ENCODE assay signal across 30 cellular contexts in genomic region chr21:16102113-16102512, GRCh38.
"Had no signal": no experiment of that assay in that cellular context is flagged by ENCODE, and none has a peak within 500 bp of the region (broad histone marks: within the 10 kb centered on the region; RNA-seq: fewer than 3 reads in every experiment).

No MANE protein-coding gene starts in this region.

- H3K27ac Mint-ChIP-seq: activated CD8-positive, alpha-beta T cell treated with anti-CD3 and anti-CD28 coated beads for 36 hours; activated naive CD8-positive, alpha-beta T cell treated with anti-CD3 and anti-CD28 coated beads, Interleukin-2, amount 10 ng/mL, durations not matched to agents 7 days and 5 days; activated T-cell treated with anti-CD3 and anti-CD28 coated beads, Interleukin-2, amount 50 U/mL, for 72 hours; activated T-helper 2 cell treated with anti-CD3 and anti-CD28 coated beads, Interferon-gamma antibody, Interleukin-2, Interleukin-4, amounts not matched to agents 10 μg/mL and 5 μg/mL and 100 μg/mL, durations not matched to agents 14 hours and 24 hours and 36 hours; brain had no signal

- DNase-seq: activated CD4-positive, alpha-beta T cell treated with anti-CD3 and anti-CD28 coated beads for 4 hours; activated CD8-positive, alpha-beta memory T cell treated with anti-CD3 and anti-CD28 coated beads, Interleukin-2, amount 50 U/mL, for 4 hours; activated CD8-positive, alpha-beta T cell treated with anti-CD3 and anti-CD28 coated beads for 36 hours; activated gamma-delta T cell treated with Interleukin-2 at 50 U/mL for 16 hours; activated naive CD4-positive, alpha-beta T cell treated with anti-CD3 and anti-CD28 coated beads, Interleukin-2, amount 50 U/mL, for 16 hours; activated naive CD8-positive, alpha-beta T cell treated with anti-CD3 and anti-CD28 coated beads, Interleukin-2, amount 10 ng/mL, durations not matched to agents 7 days and 5 days; activated T-cell treated with anti-CD3 and anti-CD28 coated beads, Interleukin-2, amount 50 U/mL, for 72 hours; amniotic stem cell; cerebellar nuclear complex; Kasumi-1; NCI-H1105 treated with DMSO at 0.1 percent for 48 hours; NCI-H146; NCI-H1930; NCI-H2171; NCI-H2227 treated with DMSO at 0.1 percent for 48 hours; NCI-H510A treated with DMSO at 0.1 percent for 48 hours; NCI-H69; NK-92 treated with Interleukin-12 subunit alpha and Interleukin-12 subunit beta, amount 100 ng/mL, for 24 hours; OCI-M1; Peyer's patch; Right ventricle myocardium superior; SJCRH30; SK-N-SH; T-helper 1 cell had no signal

- H3K9me2 ChIP-seq: SK-N-SH had no signal

- H3K27ac ChIP-seq: ascending aorta, cardiac muscle cell, Peyer's patch, RWPE1, SJCRH30 had no signal

- H3K36me3 ChIP-seq: ascending aorta, cardiac muscle cell, Peyer's patch, SJCRH30 had no signal

- H3K27me3 Mint-ChIP-seq: activated CD8-positive, alpha-beta T cell treated with anti-CD3 and anti-CD28 coated beads for 36 hours had no signal

- H3K9me3 ChIP-seq: ascending aorta, Peyer's patch, SJCRH30, SK-N-SH had no signal

- H3K9ac ChIP-seq: SK-N-SH had no signal

- H3K36me3 Mint-ChIP-seq: activated naive CD8-positive, alpha-beta T cell treated with anti-CD3 and anti-CD28 coated beads, Interleukin-2, amount 10 ng/mL, durations not matched to agents 7 days and 5 days had no signal

- H3K4me1 Mint-ChIP-seq: activated naive CD8-positive, alpha-beta T cell treated with anti-CD3 and anti-CD28 coated beads, Interleukin-2, amount 10 ng/mL, durations not matched to agents 7 days and 5 days; brain had no signal

- ATAC-seq: activated CD4-positive, CD25-positive, alpha-beta regulatory T cell treated with anti-CD3 and anti-CD28 coated beads, Interleukin-2, amount 50 U/mL, for 24 hours; activated CD8-positive, alpha-beta T cell treated with anti-CD3 and anti-CD28 coated beads for 36 hours; activated T-cell treated with anti-CD3 and anti-CD28 coated beads, Interleukin-2, amount 50 U/mL, for 72 hours had no signal

- H3K4me3 ChIP-seq: ascending aorta, cardiac muscle cell, Peyer's patch, SJCRH30 had no signal

- H3K9me3 Mint-ChIP-seq: activated CD8-positive, alpha-beta T cell treated with anti-CD3 and anti-CD28 coated beads for 36 hours; activated naive CD8-positive, alpha-beta T cell treated with anti-CD3 and anti-CD28 coated beads, Interleukin-2, amount 10 ng/mL, durations not matched to agents 7 days and 5 days; activated T-cell treated with anti-CD3 and anti-CD28 coated beads, Interleukin-2, amount 50 U/mL, for 72 hours; activated T-helper 2 cell treated with anti-CD3 and anti-CD28 coated beads, Interferon-gamma antibody, Interleukin-2, Interleukin-4, amounts not matched to agents 10 μg/mL and 5 μg/mL and 100 μg/mL, durations not matched to agents 14 hours and 24 hours and 36 hours had no signal

- H3K4me2 ChIP-seq: SK-N-SH had no signal

- H3K4me3 Mint-ChIP-seq: activated CD8-positive, alpha-beta T cell treated with anti-CD3 and anti-CD28 coated beads for 36 hours; activated naive CD8-positive, alpha-beta T cell treated with anti-CD3 and anti-CD28 coated beads, Interleukin-2, amount 10 ng/mL, durations not matched to agents 7 days and 5 days; activated T-cell treated with anti-CD3 and anti-CD28 coated beads, Interleukin-2, amount 50 U/mL, for 72 hours; brain had no signal

- H3K4me1 ChIP-seq: ascending aorta, Peyer's patch, SJCRH30 had no signal

- H3K27me3 ChIP-seq: ascending aorta, cardiac muscle cell, Peyer's patch, SJCRH30 had no signal
